Comparison of ENCODE assay signal across 30 cellular contexts in genomic region chr12:116010467-116010866, GRCh38.
"Had no signal": no experiment of that assay in that cellular context is flagged by ENCODE, and none has a peak within 500 bp of the region (broad histone marks: within the 10 kb centered on the region; RNA-seq: fewer than 3 reads in every experiment).

No MANE protein-coding gene starts in this region.

- H3K4me1 Mint-ChIP-seq: activated naive CD8-positive, alpha-beta T cell treated with anti-CD3 and anti-CD28 coated beads, Interleukin-2, amount 10 ng/mL, durations not matched to agents 7 days and 5 days; central memory CD8-positive, alpha-beta T cell had no signal

- H3K27ac Mint-ChIP-seq: activated CD4-positive, alpha-beta memory T cell treated with anti-CD3 and anti-CD28 coated beads, Interleukin-2, amount 10 ng/mL, durations not matched to agents 7 days and 5 days; activated CD4-positive, alpha-beta T cell treated with anti-CD3 and anti-CD28 coated beads, Interleukin-2, amount 10 ng/mL, durations not matched to agents 7 days and 5 days; activated naive CD8-positive, alpha-beta T cell treated with anti-CD3 and anti-CD28 coated beads, Interleukin-2, amount 10 ng/mL, durations not matched to agents 7 days and 5 days; activated T-cell treated with anti-CD3 and anti-CD28 coated beads, Interleukin-2, amount 50 U/mL, for 24 hours; activated T-cell treated with anti-CD3 and anti-CD28 coated beads, Interleukin-2, amount 50 U/mL, for 72 hours; dendritic cell treated with granulocyte-macrophage colony-stimulating factor and Interleukin-4, amounts not matched to agents 40 ng/mL and 50 ng/mL, for 4 days; T-helper 2 cell treated with Interferon-gamma antibody and Interleukin-4, amounts not matched to agents 5 μg/mL and 100 μg/mL, for 36 hours; WTC11 had no signal

- ATAC-seq: activated T-cell treated with anti-CD3 and anti-CD28 coated beads, Interleukin-2, amount 50 U/mL, for 72 hours; heart left ventricle had no signal

- H3K4me3 Mint-ChIP-seq: activated CD4-positive, alpha-beta memory T cell treated with anti-CD3 and anti-CD28 coated beads, Interleukin-2, amount 10 ng/mL, durations not matched to agents 7 days and 5 days; activated CD4-positive, alpha-beta T cell treated with anti-CD3 and anti-CD28 coated beads, Interleukin-2, amount 10 ng/mL, durations not matched to agents 7 days and 5 days; activated naive CD8-positive, alpha-beta T cell treated with anti-CD3 and anti-CD28 coated beads, Interleukin-2, amount 10 ng/mL, durations not matched to agents 7 days and 5 days; activated T-cell treated with anti-CD3 and anti-CD28 coated beads, Interleukin-2, amount 50 U/mL, for 24 hours; activated T-cell treated with anti-CD3 and anti-CD28 coated beads, Interleukin-2, amount 50 U/mL, for 72 hours; central memory CD8-positive, alpha-beta T cell; dendritic cell treated with granulocyte-macrophage colony-stimulating factor and Interleukin-4, amounts not matched to agents 40 ng/mL and 50 ng/mL, for 4 days; T-helper 2 cell treated with Interferon-gamma antibody and Interleukin-4, amounts not matched to agents 5 μg/mL and 100 μg/mL, for 36 hours; WTC11 had no signal

- H3K4me3 ChIP-seq: coronary artery, dorsolateral prefrontal cortex, esophagus muscularis mucosa, gastrocnemius medialis, heart left ventricle had no signal

- H3K9me3 ChIP-seq: esophagus muscularis mucosa, gastrocnemius medialis, heart left ventricle had no signal

- H3K27me3 Mint-ChIP-seq: activated CD4-positive, alpha-beta memory T cell treated with anti-CD3 and anti-CD28 coated beads, Interleukin-2, amount 10 ng/mL, durations not matched to agents 7 days and 5 days; activated CD4-positive, alpha-beta T cell treated with anti-CD3 and anti-CD28 coated beads, Interleukin-2, amount 10 ng/mL, durations not matched to agents 7 days and 5 days; activated naive CD8-positive, alpha-beta T cell treated with anti-CD3 and anti-CD28 coated beads, Interleukin-2, amount 10 ng/mL, durations not matched to agents 7 days and 5 days; activated T-cell treated with anti-CD3 and anti-CD28 coated beads, Interleukin-2, amount 50 U/mL, for 24 hours; central memory CD8-positive, alpha-beta T cell; dendritic cell treated with granulocyte-macrophage colony-stimulating factor and Interleukin-4, amounts not matched to agents 40 ng/mL and 50 ng/mL, for 4 days had no signal

- H3K4me1 ChIP-seq: foreskin keratinocyte, gastrocnemius medialis had no signal

- H3K27ac ChIP-seq: brain microvascular endothelial cell, coronary artery, dorsolateral prefrontal cortex, esophagus muscularis mucosa, foreskin keratinocyte, gastrocnemius medialis, heart left ventricle, VCaP had no signal

- H3K9me3 Mint-ChIP-seq: activated CD4-positive, alpha-beta memory T cell treated with anti-CD3 and anti-CD28 coated beads, Interleukin-2, amount 10 ng/mL, durations not matched to agents 7 days and 5 days; activated CD4-positive, alpha-beta T cell treated with anti-CD3 and anti-CD28 coated beads, Interleukin-2, amount 10 ng/mL, durations not matched to agents 7 days and 5 days; activated naive CD8-positive, alpha-beta T cell treated with anti-CD3 and anti-CD28 coated beads, Interleukin-2, amount 10 ng/mL, durations not matched to agents 7 days and 5 days; activated T-cell treated with anti-CD3 and anti-CD28 coated beads, Interleukin-2, amount 50 U/mL, for 24 hours; activated T-cell treated with anti-CD3 and anti-CD28 coated beads, Interleukin-2, amount 50 U/mL, for 72 hours; central memory CD8-positive, alpha-beta T cell; dendritic cell treated with granulocyte-macrophage colony-stimulating factor and Interleukin-4, amounts not matched to agents 40 ng/mL and 50 ng/mL, for 4 days; T-helper 2 cell treated with Interferon-gamma antibody and Interleukin-4, amounts not matched to agents 5 μg/mL and 100 μg/mL, for 36 hours; WTC11 had no signal

- H3K27me3 ChIP-seq: brain microvascular endothelial cell, dorsolateral prefrontal cortex, esophagus muscularis mucosa, foreskin keratinocyte, gastrocnemius medialis, heart left ventricle had no signal

- DNase-seq: activated CD4-positive, alpha-beta memory T cell treated with anti-CD3 and anti-CD28 coated beads, Interleukin-2, amount 10 ng/mL, durations not matched to agents 7 days and 5 days; activated CD4-positive, alpha-beta T cell treated with anti-CD3 and anti-CD28 coated beads for 1 hour; activated CD4-positive, alpha-beta T cell treated with anti-CD3 and anti-CD28 coated beads for 4 hours; activated CD4-positive, alpha-beta T cell treated with anti-CD3 and anti-CD28 coated beads, Interleukin-2, amount 10 ng/mL, durations not matched to agents 7 days and 5 days; activated CD4-positive, alpha-beta T cell treated with anti-CD3 and anti-CD28 coated beads, Interleukin-2, amount 50 U/mL, for 4 hours; activated CD8-positive, alpha-beta memory T cell treated with anti-CD3 and anti-CD28 coated beads, Interleukin-2, amount 50 U/mL, for 48 hours; activated gamma-delta T cell; activated naive CD4-positive, alpha-beta T cell; activated naive CD4-positive, alpha-beta T cell treated with anti-CD3 and anti-CD28 coated beads, Interleukin-2, amount 50 U/mL, for 16 hours; activated naive CD8-positive, alpha-beta T cell treated with anti-CD3 and anti-CD28 coated beads, Interleukin-2, amount 10 ng/mL, durations not matched to agents 7 days and 5 days; activated T-cell treated with anti-CD3 and anti-CD28 coated beads for 4 hours; activated T-cell treated with anti-CD3 and anti-CD28 coated beads, Interleukin-2, amount 50 U/mL, for 24 hours; activated T-cell treated with anti-CD3 and anti-CD28 coated beads, Interleukin-2, amount 50 U/mL, for 72 hours; amniotic stem cell; anterior cingulate cortex; brain microvascular endothelial cell; dorsolateral prefrontal cortex; effector memory CD4-positive, alpha-beta T cell; erythroblast; foreskin keratinocyte; gastrocnemius medialis; glutamatergic neuron; heart left ventricle had no signal
